Comparison of ENCODE assay signal across 15 cellular contexts in genomic region chr2:26039603-26040367, GRCh38.
"Had no signal": no experiment of that assay in that cellular context is flagged by ENCODE, and none has a peak within 500 bp of the region (broad histone marks: within the 10 kb centered on the region; RNA-seq: fewer than 3 reads in every experiment).

No MANE protein-coding gene starts in this region.

- H3K4me3 Mint-ChIP-seq: activated naive CD4-positive, alpha-beta T cell treated with anti-CD3 and anti-CD28 coated beads for 36 hours; neural progenitor cell; stimulated activated effector memory CD8-positive, alpha-beta T cell treated with anti-CD3 and anti-CD28 coated beads, Interleukin-12 subunit alpha, Interleukin-12 subunit beta, amount 100 ng/mL, for 72 hours had no signal

- H3K36me3 ChIP-seq: neural progenitor cell, right atrium auricular region had no signal

- H3K4me3 ChIP-seq: esophagus muscularis mucosa, left ventricle myocardium inferior, neural progenitor cell, right atrium auricular region, SK-N-MC, tibial artery had no signal

- H3K27ac ChIP-seq: esophagus muscularis mucosa, left ventricle myocardium inferior, neural progenitor cell, parathyroid adenoma, right atrium auricular region, SK-N-MC, tibial artery had no signal

- H3K27ac Mint-ChIP-seq: activated naive CD4-positive, alpha-beta T cell treated with anti-CD3 and anti-CD28 coated beads for 36 hours; neural progenitor cell; stimulated activated effector memory CD8-positive, alpha-beta T cell treated with anti-CD3 and anti-CD28 coated beads, Interleukin-12 subunit alpha, Interleukin-12 subunit beta, amount 100 ng/mL, for 72 hours; T-cell had no signal

- H2AFZ ChIP-seq: neural progenitor cell, parathyroid adenoma had no signal

- H3K4me2 ChIP-seq: neural progenitor cell had no signal

- H3K9me3 Mint-ChIP-seq: activated naive CD4-positive, alpha-beta T cell treated with anti-CD3 and anti-CD28 coated beads for 36 hours; stimulated activated effector memory CD8-positive, alpha-beta T cell treated with anti-CD3 and anti-CD28 coated beads, Interleukin-12 subunit alpha, Interleukin-12 subunit beta, amount 100 ng/mL, for 72 hours; T-cell had no signal

- ATAC-seq: stimulated activated effector memory CD8-positive, alpha-beta T cell treated with anti-CD3 and anti-CD28 coated beads, Interleukin-12 subunit alpha, Interleukin-12 subunit beta, amount 100 ng/mL, for 72 hours; T-cell had no signal

- H3K9me3 ChIP-seq: esophagus muscularis mucosa, left ventricle myocardium inferior, right atrium auricular region, tibial artery had no signal

- H3K27me3 Mint-ChIP-seq: T-cell had no signal

- H3K27me3 ChIP-seq: esophagus muscularis mucosa, neural progenitor cell, right atrium auricular region, tibial artery had no signal

- DNase-seq: activated CD4-positive, alpha-beta T cell treated with anti-CD3 and anti-CD28 coated beads for 4 hours; activated naive CD4-positive, alpha-beta T cell treated with anti-CD3 and anti-CD28 coated beads for 36 hours; cerebellar nuclear complex; dermis blood vessel endothelial cell; islet precursor cell; left ventricle myocardium inferior; mesenchymal stem cell; T-cell; tibial artery had no signal
